In the genomic region with DNA sequence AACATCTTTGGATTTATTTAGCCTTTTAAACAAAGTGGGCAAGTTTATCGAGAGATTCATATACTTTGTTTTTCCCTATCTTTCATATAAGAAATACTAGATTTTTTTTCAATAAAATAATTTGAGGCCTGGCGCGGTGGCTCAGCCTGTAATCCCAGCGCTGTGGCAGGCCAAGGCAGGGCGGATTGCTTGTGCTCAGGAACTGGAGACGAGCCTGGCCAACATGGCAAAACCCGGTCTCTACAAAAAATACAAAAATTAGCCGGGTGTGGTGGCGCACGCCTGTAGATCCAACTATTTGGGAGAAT, we compare ENCODE assay signal across 8 cellular contexts.
DNase-seq lines count a peak whose midpoint lies in the region; ATAC-seq and TF ChIP-seq lines count a peak whose summit lies in the region.

No MANE protein-coding gene starts in this region.

- H2AFZ ChIP-seq in MM.1S (ENCODE audit: low read length) = peak overlapping the region; percentile 84; the same call in 1 of the 2 replicates

- no peak for ATAC-seq in GM21447 (IDR thresholded peaks at IDR 0.05; ENCODE audit: unreplicated experiment)

- peaks cover 2% of the 10 kb centered on the region for H3K36me3 Mint-ChIP-seq in nephron progenitor cell (ENCODE audit: low read depth)

- H3K27ac Mint-ChIP-seq in nephron progenitor cell = peak overlapping the region; percentile 99

- H3K9ac ChIP-seq in BLaER1 (peak overlapping the region; percentile 90), MM.1S (ENCODE audit: low read length) (peak overlapping the region; percentile 64; the same call in 1 of the 2 replicates)

- TF ChIP-seq CTCF in MM.1S (IDR thresholded peaks at IDR 0.05; ENCODE audit: low read length) = no peak
- TF ChIP-seq CTCF in nephron progenitor cell (IDR thresholded peaks at IDR 0.05) = no peak

- no peaks in the 10 kb centered on the region for H3K9me2 ChIP-seq in MM.1S (replicated peaks; ENCODE audit: insufficient read depth, low read length)

- H3K4me1 ChIP-seq in BLaER1 = peaks cover 34% of the 10 kb centered on the region
- H3K4me1 ChIP-seq in MM.1S (ENCODE audit: low read length) = peaks cover 11% of the 10 kb centered on the region; the same call in 1 of the 2 replicates
- H3K4me1 ChIP-seq in effector memory CD4-positive, alpha-beta T cell (ENCODE audit: control insufficient read depth, insufficient read depth, low read length, poor library complexity, severe bottlenecking) = peaks cover 11% of the 10 kb centered on the region

- H3K36me3 ChIP-seq in BLaER1 = peaks cover 5% of the 10 kb centered on the region; the same call in 1 of the 2 replicates
- no peaks in the 10 kb centered on the region for H3K36me3 ChIP-seq in MM.1S (replicated peaks; ENCODE audit: insufficient read depth, low read length)
- peaks cover 5% of the 10 kb centered on the region for H3K36me3 ChIP-seq in effector memory CD4-positive, alpha-beta T cell (ENCODE audit: control insufficient read depth, insufficient read depth, low read length)

- H3K9me3 Mint-ChIP-seq in nephron progenitor cell = no peaks in the 10 kb centered on the region

- no peaks in the 10 kb centered on the region for H3K9me3 ChIP-seq in BLaER1
- H3K9me3 ChIP-seq in MM.1S (replicated peaks; ENCODE audit: insufficient read depth, low read length) = no peaks in the 10 kb centered on the region
- no peaks in the 10 kb centered on the region for H3K9me3 ChIP-seq in effector memory CD4-positive, alpha-beta T cell (ENCODE audit: control insufficient read depth, low read length)

- H3K27me3 ChIP-seq in BLaER1 = no peaks in the 10 kb centered on the region
- no peaks in the 10 kb centered on the region for H3K27me3 ChIP-seq in MM.1S (replicated peaks; ENCODE audit: insufficient read depth, low read length)
- H3K27me3 ChIP-seq in effector memory CD4-positive, alpha-beta T cell (replicated peaks; ENCODE audit: control insufficient read depth, insufficient read depth, low read length, poor library complexity, severe bottlenecking) = no peaks in the 10 kb centered on the region

- H3K4me3 Mint-ChIP-seq in nephron progenitor cell = peak overlapping the region; percentile 92

- H3K27ac ChIP-seq in BLaER1 (peak overlapping the region; percentile 91; the same call in 1 of the 2 replicates), MM.1S (ENCODE audit: low read length) (peak overlapping the region; percentile 70; the same call in 1 of the 2 replicates)
- H3K27ac ChIP-seq in effector memory CD4-positive, alpha-beta T cell (ENCODE audit: insufficient read depth, low read length, poor library complexity, severe bottlenecking) = peak overlapping the region; percentile 96

- H3K4me2 ChIP-seq in BLaER1 (peak overlapping the region; percentile 78), MM.1S (ENCODE audit: low read depth, low read length) (peak overlapping the region; percentile 61; the same call in 1 of the 2 replicates)

- no peak for DNase-seq in MM.1S
- DNase-seq in effector memory CD4-positive, alpha-beta T cell = no peak
- DNase-seq in nephron progenitor cell = no peak
- DNase-seq in CD1c-positive myeloid dendritic cell (ENCODE audit: extremely low spot score) = no peak
- no peak for DNase-seq in stimulated activated CD4-positive, alpha-beta T cell treated with anti-CD3 and anti-CD28 coated beads, Interleukin-1b, Interleukin-23, amount 100 ng/mL, for 48 hours
- DNase-seq in stimulated activated CD4-positive, alpha-beta T cell treated with anti-CD3 and anti-CD28 coated beads, Interleukin-4, amount 100 ng/mL, for 1 hour = no peak

- peaks cover 20% of the 10 kb centered on the region for H3K79me2 ChIP-seq in MM.1S (ENCODE audit: low read length)

- H4K20me1 ChIP-seq in BLaER1 (peaks cover 12% of the 10 kb centered on the region; the same call in 1 of the 2 replicates), MM.1S (ENCODE audit: insufficient read depth, low read length) (no peaks in the 10 kb centered on the region)

- H3K27me3 Mint-ChIP-seq in nephron progenitor cell (ENCODE audit: low read depth, poor library complexity) = no peaks in the 10 kb centered on the region

- H3K4me1 Mint-ChIP-seq in nephron progenitor cell = peaks cover 30% of the 10 kb centered on the region

- peaks cover 9% of the 10 kb centered on the region for H3F3A ChIP-seq in MM.1S (ENCODE audit: insufficient read depth, low read length)

- H3K4me3 ChIP-seq in BLaER1 (peak overlapping the region; percentile 100), MM.1S (ENCODE audit: low read length) (peak overlapping the region; percentile 76; the same call in 1 of the 2 replicates)
- H3K4me3 ChIP-seq in effector memory CD4-positive, alpha-beta T cell (ENCODE audit: insufficient read depth, low read depth, low read length, poor library complexity, severe bottlenecking) = peak overlapping the region; percentile 99
